ENCODE assay signal across 1 cellular context in genomic region chr11:131503017-131503416, GRCh38.
TF ChIP-seq lines count a peak whose summit lies in the region.

No MANE protein-coding gene starts in this region.

TF ChIP-seq in GM23338, 12 proteins besides CTCF, POLR2A, EP300 and RAD21 (continued from another document):
- TF ChIP-seq, protein P1, sequence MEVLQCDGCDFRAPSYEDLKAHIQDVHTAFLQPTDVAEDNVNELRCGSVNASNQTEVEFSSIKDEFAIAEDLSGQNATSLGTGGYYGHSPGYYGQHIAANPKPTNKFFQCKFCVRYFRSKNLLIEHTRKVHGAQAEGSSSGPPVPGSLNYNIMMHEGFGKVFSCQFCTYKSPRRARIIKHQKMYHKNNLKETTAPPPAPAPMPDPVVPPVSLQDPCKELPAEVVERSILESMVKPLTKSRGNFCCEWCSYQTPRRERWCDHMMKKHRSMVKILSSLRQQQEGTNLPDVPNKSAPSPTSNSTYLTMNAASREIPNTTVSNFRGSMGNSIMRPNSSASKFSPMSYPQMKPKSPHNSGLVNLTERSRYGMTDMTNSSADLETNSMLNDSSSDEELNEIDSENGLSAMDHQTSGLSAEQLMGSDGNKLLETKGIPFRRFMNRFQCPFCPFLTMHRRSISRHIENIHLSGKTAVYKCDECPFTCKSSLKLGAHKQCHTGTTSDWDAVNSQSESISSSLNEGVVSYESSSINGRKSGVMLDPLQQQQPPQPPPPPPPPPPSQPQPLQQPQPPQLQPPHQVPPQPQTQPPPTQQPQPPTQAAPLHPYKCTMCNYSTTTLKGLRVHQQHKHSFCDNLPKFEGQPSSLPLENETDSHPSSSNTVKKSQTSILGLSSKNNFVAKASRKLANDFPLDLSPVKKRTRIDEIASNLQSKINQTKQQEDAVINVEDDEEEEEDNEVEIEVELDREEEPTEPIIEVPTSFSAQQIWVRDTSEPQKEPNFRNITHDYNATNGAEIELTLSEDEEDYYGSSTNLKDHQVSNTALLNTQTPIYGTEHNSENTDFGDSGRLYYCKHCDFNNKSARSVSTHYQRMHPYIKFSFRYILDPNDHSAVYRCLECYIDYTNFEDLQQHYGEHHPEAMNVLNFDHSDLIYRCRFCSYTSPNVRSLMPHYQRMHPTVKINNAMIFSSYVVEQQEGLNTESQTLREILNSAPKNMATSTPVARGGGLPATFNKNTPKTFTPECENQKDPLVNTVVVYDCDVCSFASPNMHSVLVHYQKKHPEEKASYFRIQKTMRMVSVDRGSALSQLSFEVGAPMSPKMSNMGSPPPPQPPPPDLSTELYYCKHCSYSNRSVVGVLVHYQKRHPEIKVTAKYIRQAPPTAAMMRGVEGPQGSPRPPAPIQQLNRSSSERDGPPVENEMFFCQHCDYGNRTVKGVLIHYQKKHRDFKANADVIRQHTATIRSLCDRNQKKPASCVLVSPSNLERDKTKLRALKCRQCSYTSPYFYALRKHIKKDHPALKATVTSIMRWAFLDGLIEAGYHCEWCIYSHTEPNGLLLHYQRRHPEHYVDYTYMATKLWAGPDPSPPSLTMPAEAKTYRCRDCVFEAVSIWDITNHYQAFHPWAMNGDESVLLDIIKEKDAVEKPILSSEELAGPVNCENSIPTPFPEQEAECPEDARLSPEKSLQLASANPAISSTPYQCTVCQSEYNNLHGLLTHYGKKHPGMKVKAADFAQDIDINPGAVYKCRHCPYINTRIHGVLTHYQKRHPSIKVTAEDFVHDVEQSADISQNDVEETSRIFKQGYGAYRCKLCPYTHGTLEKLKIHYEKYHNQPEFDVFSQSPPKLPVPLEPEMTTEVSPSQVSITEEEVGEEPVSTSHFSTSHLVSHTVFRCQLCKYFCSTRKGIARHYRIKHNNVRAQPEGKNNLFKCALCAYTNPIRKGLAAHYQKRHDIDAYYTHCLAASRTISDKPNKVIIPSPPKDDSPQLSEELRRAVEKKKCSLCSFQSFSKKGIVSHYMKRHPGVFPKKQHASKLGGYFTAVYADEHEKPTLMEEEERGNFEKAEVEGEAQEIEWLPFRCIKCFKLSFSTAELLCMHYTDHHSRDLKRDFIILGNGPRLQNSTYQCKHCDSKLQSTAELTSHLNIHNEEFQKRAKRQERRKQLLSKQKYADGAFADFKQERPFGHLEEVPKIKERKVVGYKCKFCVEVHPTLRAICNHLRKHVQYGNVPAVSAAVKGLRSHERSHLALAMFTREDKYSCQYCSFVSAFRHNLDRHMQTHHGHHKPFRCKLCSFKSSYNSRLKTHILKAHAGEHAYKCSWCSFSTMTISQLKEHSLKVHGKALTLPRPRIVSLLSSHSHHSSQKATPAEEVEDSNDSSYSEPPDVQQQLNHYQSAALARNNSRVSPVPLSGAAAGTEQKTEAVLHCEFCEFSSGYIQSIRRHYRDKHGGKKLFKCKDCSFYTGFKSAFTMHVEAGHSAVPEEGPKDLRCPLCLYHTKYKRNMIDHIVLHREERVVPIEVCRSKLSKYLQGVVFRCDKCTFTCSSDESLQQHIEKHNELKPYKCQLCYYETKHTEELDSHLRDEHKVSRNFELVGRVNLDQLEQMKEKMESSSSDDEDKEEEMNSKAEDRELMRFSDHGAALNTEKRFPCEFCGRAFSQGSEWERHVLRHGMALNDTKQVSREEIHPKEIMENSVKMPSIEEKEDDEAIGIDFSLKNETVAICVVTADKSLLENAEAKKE (CRISPR knock-in tag; IDR thresholded peaks at IDR 0.05) = no peak
- TF ChIP-seq REST (IDR thresholded peaks at IDR 0.05; ENCODE audit: unreplicated experiment) (no peak), POLR2AphosphoS5 (IDR thresholded peaks at IDR 0.05; ENCODE audit: low read depth) (no peak), NANOG (IDR thresholded peaks at IDR 0.05; ENCODE audit: borderline replicate concordance) (no peak), ETS1 (IDR thresholded peaks at IDR 0.05) (no peak), EZH2phosphoT487 (IDR thresholded peaks at IDR 0.05; ENCODE audit: unreplicated experiment) (no peak)
